In the genomic region with DNA sequence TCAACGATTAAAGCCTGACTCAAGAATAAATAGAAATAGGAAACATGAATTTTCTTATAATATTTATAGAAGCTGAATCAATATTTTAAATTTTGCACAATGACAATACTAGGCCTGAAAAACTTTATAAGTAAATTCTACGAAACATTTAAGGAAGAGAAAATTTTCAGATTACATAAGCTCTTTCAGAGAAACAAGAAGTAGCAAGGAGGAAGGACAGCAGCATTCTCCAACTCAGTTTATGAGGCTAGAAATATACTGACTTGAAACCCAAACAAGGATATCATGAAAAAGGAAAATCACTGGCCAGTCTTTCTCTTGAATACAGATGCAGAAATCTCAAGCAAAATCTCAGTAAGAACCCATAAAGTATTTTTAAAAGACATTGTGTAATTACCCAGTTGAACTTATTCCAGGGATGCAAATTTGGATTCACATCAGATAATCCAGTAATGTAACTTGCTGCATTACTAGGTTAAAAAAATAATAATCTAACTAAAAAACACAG, we compare ENCODE assay signal across 15 cellular contexts.
"Had no signal": no experiment of that assay in that cellular context is flagged by ENCODE, and none has a peak within 500 bp of the region (broad histone marks: within the 10 kb centered on the region; RNA-seq: fewer than 3 reads in every experiment).

No MANE protein-coding gene starts in this region.

- H3K27ac ChIP-seq: gastroesophageal sphincter, pancreas, thyroid gland, uterus had no signal

- H3K4me3 ChIP-seq: gastroesophageal sphincter, pancreas, thyroid gland, uterus had no signal

- H3K4me1 ChIP-seq: pancreas, uterus had no signal

- H3K27me3 ChIP-seq: gastroesophageal sphincter, pancreas, thyroid gland, uterus had no signal

- H3K9me3 ChIP-seq: gastroesophageal sphincter, pancreas, thyroid gland, uterus had no signal

- H3K36me3 ChIP-seq: gastroesophageal sphincter, pancreas, thyroid gland, uterus had no signal

- DNase-seq: activated CD4-positive, alpha-beta memory T cell treated with anti-CD3 and anti-CD28 coated beads for 36 hours; activated CD4-positive, alpha-beta T cell treated with anti-CD3 and anti-CD28 coated beads for 36 hours; activated naive CD4-positive, alpha-beta T cell treated with anti-CD3 and anti-CD28 coated beads, Interleukin-2, amount 10 ng/mL, durations not matched to agents 7 days and 5 days; activated T-cell treated with anti-CD3 and anti-CD28 coated beads, Interleukin-2, amount 50 U/mL, for 24 hours; islet precursor cell; mammary epithelial cell; naive thymus-derived CD8-positive, alpha-beta T cell; pancreas; stimulated activated CD4-positive, alpha-beta T cell treated with anti-CD3 and anti-CD28 coated beads, Interleukin-12 subunit alpha, Interleukin-12 subunit beta, amount 100 ng/mL, for 4 hours; T-helper 9 cell; thyroid gland; uterus had no signal

- ATAC-seq: activated CD4-positive, alpha-beta T cell treated with anti-CD3 and anti-CD28 coated beads for 36 hours; gastroesophageal sphincter; left lobe of liver; naive thymus-derived CD8-positive, alpha-beta T cell; pancreas; stimulated activated effector memory CD8-positive, alpha-beta T cell treated with anti-CD3 and anti-CD28 coated beads, Interleukin-12 subunit alpha, Interleukin-12 subunit beta, amount 100 ng/mL, for 72 hours had no signal
